31 cellular contexts compared by ENCODE assay signal in genomic region chr12:29176951-29177350, GRCh38. TPM values are rescaled to one million over a fixed set of nuclear protein-coding genes. Genes with fewer than 3 reads are reported as not detected.
DNase-seq lines count a peak whose midpoint lies in the region; ATAC-seq and TF ChIP-seq lines count a peak whose summit lies in the region.
"Had no signal": no experiment of that assay in that cellular context is flagged by ENCODE, and none has a peak within 500 bp of the region (broad histone marks: within the 10 kb centered on the region; RNA-seq: fewer than 3 reads in every experiment).

No MANE protein-coding gene starts in this region.

- peak; percentile 48 for DNase-seq in AG09319 (ENCODE audit: extremely low read depth, low read depth)
- DNase-seq in NOMO-1 treated with dmso at 0.1 percent for 144 hours (lab: John Stamatoyannopoulos, UW; ENCODE audit: unreplicated experiment), result peak; percentile 5
- DNase-seq in choroid plexus epithelial cell (ENCODE audit: low read depth), result peak; percentile 86
- peak; percentile 29 for DNase-seq in hepatic stellate cell (ENCODE audit: low spot score)
- no peak for DNase-seq in CD4-positive, alpha-beta T cell
- DNase-seq in SKM-1 treated with dmso at 0.1 percent for 144 hours (lab: John Stamatoyannopoulos, UW; ENCODE audit: unreplicated experiment), result no peak
- no peak for DNase-seq in endodermal cell
- no peak for DNase-seq in omental fat pad (ENCODE audit: low spot score)
- DNase-seq: activated CD4-positive, alpha-beta T cell treated with anti-CD3 and anti-CD28 coated beads for 48 hours; anterior cingulate cortex; Caco-2; H7; islet precursor cell; Kasumi-1; left lung; NCI-H1436; NCI-H226; NCI-H526 treated with DMSO at 0.1 percent for 48 hours; NK-92 treated with Interleukin-12 subunit alpha and Interleukin-12 subunit beta, amount 100 ng/mL, for 24 hours; SIG-M5; SW 1271; T-helper 9 cell; transverse colon had no signal

- WGBS in endodermal cell (ENCODE audit: insufficient coverage in 1 of 2, insufficient read length in 1 of 2), 2 experiments, result 90 to 92% methylated on average over 4 to 6 of the region's 6 CpGs

- H3K9ac ChIP-seq in endodermal cell (ENCODE audit: extremely low read depth, low read length, poor library complexity, severe bottlenecking), result no peak overlapping the region
- H3K9ac ChIP-seq: BLaER1 had no signal

- H3K27me3 ChIP-seq in CD4-positive, alpha-beta T cell (ENCODE audit: control insufficient read depth, insufficient read depth, low read length), result no peaks in the 10 kb centered on the region
- no peaks in the 10 kb centered on the region for H3K27me3 ChIP-seq in endodermal cell (ENCODE audit: control insufficient read depth, insufficient read depth, low read length, poor library complexity, severe bottlenecking)
- H3K27me3 ChIP-seq: BLaER1, left lung, transverse colon had no signal

- no peaks in the 10 kb centered on the region for H3K27me3 Mint-ChIP-seq in CD4-positive, alpha-beta T cell
- H3K27me3 Mint-ChIP-seq in endodermal cell (ENCODE audit: insufficient read depth), result no peaks in the 10 kb centered on the region
- H3K27me3 Mint-ChIP-seq: activated naive CD4-positive, alpha-beta T cell treated with anti-CD3 and anti-CD28 coated beads, Interleukin-2, amount 50 U/mL, for 24 hours; activated T-helper 17 cell treated with anti-CD3 and anti-CD28 coated beads, Interleukin-2, amount 50 U/mL, for 72 hours; stimulated activated memory B cell treated with anti-CD40 and anti-IgM and Interleukin-4, amounts not matched to agents 10 μg/mL and 1 μg/mL and 100 μg/mL, for 72 hours had no signal

- intact Hi-C loops in CD4-positive, alpha-beta T cell (cut with DNase I, micrococcal nuclease), result no loop called here

- H3K36me3 Mint-ChIP-seq in CD4-positive, alpha-beta T cell (ENCODE audit: low read depth), result no peaks in the 10 kb centered on the region
- peaks cover 54% of the 10 kb centered on the region for H3K36me3 Mint-ChIP-seq in endodermal cell (ENCODE audit: low read depth)
- H3K36me3 Mint-ChIP-seq: stimulated activated memory B cell treated with anti-CD40 and anti-IgM and Interleukin-4, amounts not matched to agents 10 μg/mL and 1 μg/mL and 100 μg/mL, for 72 hours had no signal

- CTCF ChIA-PET in CD4-positive, alpha-beta T cell (lab: Charles Lee), result no interaction called here

- peaks cover 4% of the 10 kb centered on the region for H3K36me3 ChIP-seq in endodermal cell (ENCODE audit: control insufficient read depth, insufficient read depth, low read length)
- H3K36me3 ChIP-seq: transverse colon had no signal

- no peaks in the 10 kb centered on the region for H3K9me3 Mint-ChIP-seq in CD4-positive, alpha-beta T cell
- H3K9me3 Mint-ChIP-seq in endodermal cell, result peaks cover 49% of the 10 kb centered on the region
- H3K9me3 Mint-ChIP-seq: activated naive CD4-positive, alpha-beta T cell treated with anti-CD3 and anti-CD28 coated beads, Interleukin-2, amount 50 U/mL, for 24 hours; stimulated activated memory B cell treated with anti-CD40 and anti-IgM and Interleukin-4, amounts not matched to agents 10 μg/mL and 1 μg/mL and 100 μg/mL, for 72 hours had no signal

- no peak overlapping the region for H3K27ac ChIP-seq in CD4-positive, alpha-beta T cell (ENCODE audit: low read depth, low read length)
- H3K27ac ChIP-seq in endodermal cell (ENCODE audit: low read depth, low read length), result no peak overlapping the region
- H3K27ac ChIP-seq: A549, BLaER1, coronary artery, left lung, transverse colon, VCaP had no signal

- no peak overlapping the region for H3K4me3 ChIP-seq in choroid plexus epithelial cell (ENCODE audit: low read depth, low read length)
- H3K4me3 ChIP-seq in endodermal cell (ENCODE audit: low read length), result no peak overlapping the region
- H3K4me3 ChIP-seq: A549, BLaER1, coronary artery, left lung, transverse colon had no signal

- H3K4me3 Mint-ChIP-seq in CD4-positive, alpha-beta T cell, result no peak overlapping the region
- no peak overlapping the region for H3K4me3 Mint-ChIP-seq in endodermal cell
- H3K4me3 Mint-ChIP-seq: activated naive CD4-positive, alpha-beta T cell treated with anti-CD3 and anti-CD28 coated beads, Interleukin-2, amount 50 U/mL, for 24 hours; activated T-helper 17 cell treated with anti-CD3 and anti-CD28 coated beads, Interleukin-2, amount 50 U/mL, for 72 hours; stimulated activated memory B cell treated with anti-CD40 and anti-IgM and Interleukin-4, amounts not matched to agents 10 μg/mL and 1 μg/mL and 100 μg/mL, for 72 hours had no signal

- no peak overlapping the region for H3K27ac Mint-ChIP-seq in CD4-positive, alpha-beta T cell
- H3K27ac Mint-ChIP-seq in endodermal cell, result no peak overlapping the region
- H3K27ac Mint-ChIP-seq: activated naive CD4-positive, alpha-beta T cell treated with anti-CD3 and anti-CD28 coated beads, Interleukin-2, amount 50 U/mL, for 24 hours; activated T-helper 17 cell treated with anti-CD3 and anti-CD28 coated beads, Interleukin-2, amount 50 U/mL, for 72 hours; stimulated activated memory B cell treated with anti-CD40 and anti-IgM and Interleukin-4, amounts not matched to agents 10 μg/mL and 1 μg/mL and 100 μg/mL, for 72 hours had no signal

- POLR2A ChIA-PET in CD4-positive, alpha-beta T cell (lab: Charles Lee), result no interaction called here

- TF ChIP-seq CTCF in AG09319 (IDR thresholded peaks at IDR 0.05; ENCODE audit: low read depth, low read length) (no peak), choroid plexus epithelial cell (conservative IDR thresholded peaks at IDR 0.05; ENCODE audit: low read depth, low read length) (no peak), endodermal cell (conservative IDR thresholded peaks at IDR 0.05) (no peak), omental fat pad (IDR thresholded peaks at IDR 0.05) (no peak)
- TF ChIP-seq CTCF in CD4-positive, alpha-beta T cell (IDR thresholded peaks at IDR 0.05), result no peak

- no peaks in the 10 kb centered on the region for H3K4me1 ChIP-seq in endodermal cell (ENCODE audit: control insufficient read depth, insufficient read depth, low read length)
- H3K4me1 ChIP-seq: A549, BLaER1, Caco-2, transverse colon had no signal

- no peaks in the 10 kb centered on the region for H3K9me3 ChIP-seq in CD4-positive, alpha-beta T cell (ENCODE audit: control insufficient read depth, low read length)
- H3K9me3 ChIP-seq in endodermal cell (ENCODE audit: control insufficient read depth, low read length), result peaks cover 34% of the 10 kb centered on the region
- H3K9me3 ChIP-seq: A549, transverse colon had no signal

- no peak for ATAC-seq in CD4-positive, alpha-beta T cell (ENCODE audit: poor library complexity)
- no peak for ATAC-seq in omental fat pad (ENCODE audit: low FRiP score)
- ATAC-seq: A549; activated T-helper 17 cell treated with anti-CD3 and anti-CD28 coated beads, Interleukin-2, amount 50 U/mL, for 72 hours; left lung; stimulated activated memory B cell treated with anti-CD40 and anti-IgM and Interleukin-4, amounts not matched to agents 10 μg/mL and 1 μg/mL and 100 μg/mL, for 72 hours had no signal

- no peaks in the 10 kb centered on the region for H3K4me1 Mint-ChIP-seq in CD4-positive, alpha-beta T cell (ENCODE audit: low read depth)
- peaks cover 17% of the 10 kb centered on the region for H3K4me1 Mint-ChIP-seq in endodermal cell
- H3K4me1 Mint-ChIP-seq: activated naive CD4-positive, alpha-beta T cell treated with anti-CD3 and anti-CD28 coated beads, Interleukin-2, amount 50 U/mL, for 24 hours; stimulated activated memory B cell treated with anti-CD40 and anti-IgM and Interleukin-4, amounts not matched to agents 10 μg/mL and 1 μg/mL and 100 μg/mL, for 72 hours had no signal

RNA-seq across cellular contexts. Expression of gene FAR2, which starts 27.9 kb away (rescaled TPM):
- 1 to 10 TPM in 1 of 2 experiments, under 1 TPM in 1; 0.53 to 1.6 TPM for total RNA-seq in CD4-positive, alpha-beta T cell
- total RNA-seq in endodermal cell (10 to 100 TPM; 42.5 to 96.7 TPM), omental fat pad (10 to 100 TPM in 3 of 4 donors, 1 to 10 TPM in 1; 4.5 to 25.4 (median 18.7) TPM)
- polyA plus RNA-seq in endodermal cell (2013, experiment 1 of 2), result 5.6 TPM
- polyA plus RNA-seq in endodermal cell (2013, experiment 2 of 2), result 5.5 TPM
- total RNA-seq: G401 had no signal

Comparison
In these comparisons a context has a peak if more than half of its experiments do, and no peak if none do; other contexts are left out.
1. DNase-seq: peak in AG09319 (single experiment), NOMO-1 treated with dmso at 0.1 percent for 144 hours (single experiment), choroid plexus epithelial cell (single experiment) and hepatic stellate cell (single experiment); none in CD4-positive, alpha-beta T cell (0 of 10), SKM-1 treated with dmso at 0.1 percent for 144 hours (single experiment), endodermal cell (single experiment) and omental fat pad (single experiment).